Comparison of ENCODE assay signal across 8 cellular contexts in genomic region chr17:43673516-43674323, GRCh38. TPM values are rescaled to one million over a fixed set of nuclear protein-coding genes. Genes with fewer than 3 reads are reported as not detected.
DNase-seq lines count a peak whose midpoint lies in the region; ATAC-seq and TF ChIP-seq lines count a peak whose summit lies in the region.

No MANE protein-coding gene starts in this region.

- H3K27ac ChIP-seq in psoas muscle, result no peak overlapping the region
- no peak overlapping the region for H3K27ac ChIP-seq in aorta (ENCODE audit: low read depth in 1 of 2, low read length in 2 of 2)

- WGBS in psoas muscle, 3 donors, result 36 to 47% (median 40%) methylated on average over 14 of the region's 14 CpGs
- WGBS in aorta, 2 donors, result 47 to 50% methylated on average over 14 of the region's 14 CpGs

- TF ChIP-seq CTCF in LNCaP clone FGC (IDR thresholded peaks at IDR 0.05; ENCODE audit: control insufficient read depth, extremely low read depth, insufficient read depth) (peak; percentile 89), psoas muscle (IDR thresholded peaks at IDR 0.05) (peak; percentile 97)

- H3K4me3 ChIP-seq in LNCaP clone FGC (ENCODE audit: low read depth, low read length), result no peak overlapping the region
- no peak overlapping the region for H3K4me3 ChIP-seq in psoas muscle
- H3K4me3 ChIP-seq in aorta (ENCODE audit: low read length in 2 of 2), result no peak overlapping the region

- intact Hi-C loops in Right ventricle myocardium inferior (cut with DNase I), result loop anchor here (1.0 kb wide), 1 partner anchor 97 kb away; no protein-coding TSS in a partner anchor
- intact Hi-C loops in psoas muscle (cut with DNase I), result loop anchor here in 1 of 2 donors (1.0 kb wide), 1 partner anchor 96 kb away; no protein-coding TSS in a partner anchor
- intact Hi-C loops in aorta (cut with DNase I), result loop anchor here (1.0 to 2.0 kb wide), 2 partner anchors 95 to 97 kb away; no protein-coding TSS in a partner anchor

- peak; percentile 24 for DNase-seq in DMS79 (lab: John Stamatoyannopoulos, UW)
- DNase-seq in LNCaP clone FGC (ENCODE audit: low read depth), result no peak
- DNase-seq in SKM-1 treated with dmso at 0.1 percent for 144 hours (lab: John Stamatoyannopoulos, UW; ENCODE audit: unreplicated experiment), result peak; percentile 56
- peak; percentile 75 for DNase-seq in activated naive CD4-positive, alpha-beta T cell treated with anti-CD3 and anti-CD28 coated beads, Interleukin-2, amount 50 U/mL, for 16 hours
- DNase-seq in Right ventricle myocardium inferior (ENCODE audit: missing footprints), result peak; percentile 85
- DNase-seq in psoas muscle, result peak; percentile 68 to 77
- DNase-seq in aorta, result peak; percentile 79 to 89

- ATAC-seq in Right ventricle myocardium inferior, result peak; percentile 61
- peak; percentile 65 to 79 (median 68) for ATAC-seq in psoas muscle
- ATAC-seq in aorta (ENCODE audit: low FRiP score), result peak; percentile 83
- no peak for ATAC-seq in HG03378 (IDR thresholded peaks at IDR 0.05; ENCODE audit: unreplicated experiment)

- H3K4me1 ChIP-seq in psoas muscle (no peaks in the 10 kb centered on the region), aorta (ENCODE audit: control insufficient read depth in 1 of 2, insufficient read depth in 2 of 2, low read length in 2 of 2) (no peaks in the 10 kb centered on the region)

- H3K27me3 ChIP-seq in psoas muscle (ENCODE audit: insufficient read depth in 3 of 3, low read length in 2 of 3) (no peaks in the 10 kb centered on the region), aorta (ENCODE audit: control insufficient read depth in 1 of 2, insufficient read depth in 2 of 2, low read length in 1 of 2) (no peaks in the 10 kb centered on the region)

- no peaks in the 10 kb centered on the region for H3K36me3 ChIP-seq in psoas muscle (ENCODE audit: insufficient read depth in 1 of 2, low read depth in 1 of 2)
- H3K36me3 ChIP-seq in aorta (ENCODE audit: control insufficient read depth in 1 of 2, insufficient read depth in 2 of 2, low read length in 1 of 2), result no peaks in the 10 kb centered on the region

- H3K9me3 ChIP-seq in psoas muscle (no peaks in the 10 kb centered on the region), aorta (ENCODE audit: control insufficient read depth, low read length) (no peaks in the 10 kb centered on the region)

RNA-seq across cellular contexts. Expression of gene MEOX1, which starts 12.0 kb away (rescaled TPM):
- total RNA-seq in Right ventricle myocardium inferior, result 11.1 TPM
- 1 to 10 TPM; 3.9 to 8.7 (median 6.4) TPM for total RNA-seq in psoas muscle
- polyA plus RNA-seq in psoas muscle, result 1 to 10 TPM; 4.5 to 6.7 (median 5.0) TPM
- total RNA-seq in aorta, result 10 to 100 TPM in 1 of 2 donors, 1 to 10 TPM in 1; 6.9 to 32.9 TPM
- under 1 TPM; 0.41 to 0.50 TPM for polyA plus RNA-seq in aorta
